In the genomic region with DNA sequence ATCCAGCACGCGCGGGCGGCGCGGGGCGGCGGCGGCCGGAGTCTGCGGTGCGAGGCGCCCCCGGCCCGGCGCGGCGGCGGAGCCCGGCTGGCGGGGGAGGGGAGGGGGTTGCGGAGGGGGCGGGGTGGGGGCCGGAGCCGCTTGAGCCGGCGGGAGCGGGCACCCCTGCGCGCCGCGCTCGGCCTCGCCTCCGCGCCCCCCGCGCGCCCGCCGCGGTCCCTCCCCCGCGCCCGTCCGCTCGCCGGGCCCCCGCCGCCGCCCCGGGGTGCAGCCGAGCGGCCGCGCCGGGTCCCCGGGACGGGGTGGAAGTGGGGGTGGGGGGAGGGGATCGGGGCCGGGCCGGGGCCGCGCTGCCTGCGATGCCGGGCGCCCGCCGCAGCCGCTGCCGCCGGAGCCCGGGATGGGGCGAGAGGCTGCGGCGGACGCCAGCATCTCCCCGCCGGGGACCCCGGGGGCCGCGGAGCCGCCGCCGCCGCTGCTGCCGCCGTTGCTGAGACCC, we compare ENCODE assay signal across 9 cellular contexts. TPM values are rescaled to one million over a fixed set of nuclear protein-coding genes. Genes with fewer than 3 reads are reported as not detected.
DNase-seq lines count a peak whose midpoint lies in the region; ATAC-seq and TF ChIP-seq lines count a peak whose summit lies in the region.
"Had no signal": no experiment of that assay in that cellular context is flagged by ENCODE, and none has a peak within 500 bp of the region (broad histone marks: within the 10 kb centered on the region; RNA-seq: fewer than 3 reads in every experiment).

No MANE protein-coding gene starts in this region.

- H3K4me3 ChIP-seq in BE2C (ENCODE audit: low read depth, low read length) (peak overlapping the region; percentile 55), HAP-1 (peak overlapping the region; percentile 49; the same call in 1 of the 2 replicates), neuron (ENCODE audit: low read length) (peak overlapping the region; percentile 64), PC-3 (ENCODE audit: low read length) (no peak overlapping the region)

- intact Hi-C loops in PC-3 (cut with micrococcal nuclease) = no loop called here

- H3K4me3 Mint-ChIP-seq in effector memory CD8-positive, alpha-beta T cell = no peak overlapping the region

- H3K4me2 ChIP-seq in PC-3 (ENCODE audit: low read length) = no peak overlapping the region

- H3K9ac ChIP-seq in PC-3 (ENCODE audit: low read length) = no peak overlapping the region

- H3K27me3 ChIP-seq in BE2C (peaks cover 14% of the 10 kb centered on the region; the same call in 1 of the 2 replicates), HAP-1 (ENCODE audit: low read depth) (no peaks in the 10 kb centered on the region), neuron (ENCODE audit: insufficient read depth, low read length) (no peaks in the 10 kb centered on the region), PC-3 (ENCODE audit: low read length) (peaks cover 8% of the 10 kb centered on the region; the same call in 1 of the 2 replicates)

- H3K9me3 Mint-ChIP-seq in effector memory CD8-positive, alpha-beta T cell = peaks cover 0 to 2% of the 10 kb centered on the region in 2 donors

- no peak overlapping the region for H2AFZ ChIP-seq in neuron (ENCODE audit: low read depth, low read length)
- H2AFZ ChIP-seq in PC-3 (ENCODE audit: low read length) = no peak overlapping the region

- peaks cover 50 to 73% of the 10 kb centered on the region in 2 donors for H3K27me3 Mint-ChIP-seq in effector memory CD8-positive, alpha-beta T cell

- H3K9me2 ChIP-seq in PC-3 (replicated peaks; ENCODE audit: low read length) = no peaks in the 10 kb centered on the region

- in situ Hi-C loops in HAP-1 (cut with MboI; ENCODE audit: low sequenced_read_pairs) = no loop called here

- no peaks in the 10 kb centered on the region for H3K36me3 ChIP-seq in BE2C
- H3K36me3 ChIP-seq in HAP-1 (replicated peaks) = no peaks in the 10 kb centered on the region
- H3K36me3 ChIP-seq in neuron (ENCODE audit: insufficient read depth, low read length) = no peaks in the 10 kb centered on the region
- no peaks in the 10 kb centered on the region for H3K36me3 ChIP-seq in PC-3 (ENCODE audit: low read depth, low read length)

- no peaks in the 10 kb centered on the region for H4K20me1 ChIP-seq in PC-3 (ENCODE audit: low read length)

- peak; percentile 29 for ATAC-seq in effector memory CD8-positive, alpha-beta T cell (replicated peaks)
- ATAC-seq in PC-3 = no peak

- BruUV-seq in PC-3 (replicated peaks; lab: Mats Ljungman, UMichigan) = no TSS peak

- no peaks in the 10 kb centered on the region for H3K36me3 Mint-ChIP-seq in effector memory CD8-positive, alpha-beta T cell (ENCODE audit: insufficient read depth)

- no peak overlapping the region for H3K27ac Mint-ChIP-seq in effector memory CD8-positive, alpha-beta T cell

- DNase-seq in BE2C (no peak), HAP-1 (ENCODE audit: low spot score in 2 of 2) (no peak), PC-3 (no peak), DMS53 treated with DMSO at 0.1 percent for 48 hours (lab: John Stamatoyannopoulos, UW; ENCODE audit: unreplicated experiment) (no peak), T1000 (lab: John Stamatoyannopoulos, UW) (no peak), RPMI8226 (no peak)
- DNase-seq in effector memory CD8-positive, alpha-beta T cell = no peak
- DNase-seq: NCI-H187 had no signal

- H3K4me1 ChIP-seq in BE2C (peaks cover 3% of the 10 kb centered on the region; the same call in 1 of the 2 replicates), HAP-1 (peaks cover 7% of the 10 kb centered on the region), neuron (ENCODE audit: insufficient read depth, low read length) (peaks cover 29% of the 10 kb centered on the region), PC-3 (ENCODE audit: insufficient read depth, low read length) (no peaks in the 10 kb centered on the region)

- no peaks in the 10 kb centered on the region for H3K9me3 ChIP-seq in BE2C
- H3K9me3 ChIP-seq in HAP-1 = no peaks in the 10 kb centered on the region
- no peaks in the 10 kb centered on the region for H3K9me3 ChIP-seq in neuron (ENCODE audit: low read length)
- no peaks in the 10 kb centered on the region for H3K9me3 ChIP-seq in PC-3 (ENCODE audit: low read length)

- POLR2A ChIA-PET in PC-3 (lab: Charles Lee; ENCODE audit: unreplicated experiment) = no interaction called here

- no peak overlapping the region for H3K27ac ChIP-seq in PC-3 (ENCODE audit: low read length)

- H3K4me1 Mint-ChIP-seq in effector memory CD8-positive, alpha-beta T cell (ENCODE audit: low read depth in 2 of 2) = peaks cover 10 to 17% of the 10 kb centered on the region in 2 donors

- CTCF ChIA-PET in PC-3 (lab: Charles Lee) = no interaction called here

- TF ChIP-seq CTCF in BE2C (IDR thresholded peaks at IDR 0.05; ENCODE audit: low read depth, low read length) (no peak), PC-3 (conservative IDR thresholded peaks at IDR 0.05; ENCODE audit: low read depth, low read length) (no peak)

- no peaks in the 10 kb centered on the region for H3F3A ChIP-seq in PC-3 (ENCODE audit: low read length, unreplicated experiment)

- H3K79me2 ChIP-seq in PC-3 (ENCODE audit: low read length) = no peaks in the 10 kb centered on the region

RNA-seq across cellular contexts. Expression of a gene that starts 0.3 kb away (rescaled TPM):
- polyA plus RNA-seq in BE2C (2012; ENCODE audit: insufficient read depth, insufficient read length, low read depth) = 10.8 TPM
- 0.06 TPM in 1 of 2 replicates, not detected in the other for total RNA-seq in PC-3 (2014; rRNA removed)

RNA-seq across cellular contexts. Expression of a gene that starts 45.0 kb away (rescaled TPM):
- polyA plus RNA-seq in BE2C (2012; ENCODE audit: insufficient read depth, insufficient read length, low read depth) = 117 TPM
- total RNA-seq in PC-3 (2014; rRNA removed) = 22.1 and 23.2 TPM in 2 replicates

RNA-seq across cellular contexts. Expression of a gene that starts 57.5 kb away (rescaled TPM):
- polyA plus RNA-seq in BE2C (2012; ENCODE audit: insufficient read depth, insufficient read length, low read depth) = 53.2 TPM
- 14.2 and 16.0 TPM in 2 replicates for total RNA-seq in PC-3 (2014; rRNA removed)
